ENCODE assay signal across 24 cellular contexts in the genomic region with DNA sequence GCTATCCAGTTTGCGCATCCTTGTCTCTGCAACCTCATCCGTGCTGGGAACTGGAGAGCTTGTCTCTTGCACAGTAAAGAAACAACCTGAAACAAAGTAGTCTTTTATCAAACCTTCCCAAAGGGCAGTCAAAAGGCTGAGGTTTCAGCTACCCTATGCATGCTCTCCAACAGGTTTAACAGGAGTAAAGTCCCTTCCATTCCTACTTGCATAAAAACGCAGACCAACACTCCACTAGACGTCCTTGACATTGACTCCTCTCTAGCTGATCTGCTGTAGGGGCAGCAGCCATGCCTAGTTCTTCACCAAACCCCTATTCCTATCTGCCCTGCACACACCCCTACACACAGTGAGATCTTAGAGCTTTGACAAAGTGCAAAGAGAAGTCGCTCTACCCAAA. TPM values are rescaled to one million over a fixed set of nuclear protein-coding genes. Genes with fewer than 3 reads are reported as not detected.
"Had no signal": no experiment of that assay in that cellular context is flagged by ENCODE, and none has a peak within 500 bp of the region (broad histone marks: within the 10 kb centered on the region; RNA-seq: fewer than 3 reads in every experiment).

No MANE protein-coding gene starts in this region.

- H3K9me3 ChIP-seq: MG63, SK-N-SH had no signal

- H3K4me1 Mint-ChIP-seq: T-cell had no signal

- H3K27ac Mint-ChIP-seq: T-cell had no signal

- H3K4me3 Mint-ChIP-seq: T-cell had no signal

- H3K36me3 Mint-ChIP-seq: T-cell had no signal

- H3K27ac ChIP-seq: HL-60, RWPE1 had no signal

- H3K27me3 ChIP-seq: MG63 had no signal

- ATAC-seq: Panc1, PC-3, T-cell had no signal

- H3K4me3 ChIP-seq: MG63 had no signal

- H3K27me3 Mint-ChIP-seq: T-cell had no signal

- H3K36me3 ChIP-seq: MG63 had no signal

- DNase-seq: KBM-7, MG63, NCI-H1092, NCI-H1105 treated with DMSO at 0.1 percent for 48 hours, NCI-H1417 treated with DMSO at 0.1 percent for 48 hours, NCI-H146, NCI-H187, NCI-H2029, NCI-H2081 treated with DMSO at 0.1 percent for 48 hours, NCI-H2227 treated with DMSO at 0.1 percent for 48 hours, NCI-H446, NCI-H524, NCI-H526 treated with DMSO at 0.1 percent for 48 hours, NCI-H748 treated with DMSO at 0.1 percent for 48 hours, PC-3, SHP77, SK-N-SH, SW 1271, T-cell had no signal

RNA-seq across cellular contexts. Expression of a gene that starts 41.5 kb away (rescaled TPM):
- total RNA-seq: LHCN-M2, OCI-LY7 had no signal
